ENCODE assay signal across 26 cellular contexts in the genomic region with DNA sequence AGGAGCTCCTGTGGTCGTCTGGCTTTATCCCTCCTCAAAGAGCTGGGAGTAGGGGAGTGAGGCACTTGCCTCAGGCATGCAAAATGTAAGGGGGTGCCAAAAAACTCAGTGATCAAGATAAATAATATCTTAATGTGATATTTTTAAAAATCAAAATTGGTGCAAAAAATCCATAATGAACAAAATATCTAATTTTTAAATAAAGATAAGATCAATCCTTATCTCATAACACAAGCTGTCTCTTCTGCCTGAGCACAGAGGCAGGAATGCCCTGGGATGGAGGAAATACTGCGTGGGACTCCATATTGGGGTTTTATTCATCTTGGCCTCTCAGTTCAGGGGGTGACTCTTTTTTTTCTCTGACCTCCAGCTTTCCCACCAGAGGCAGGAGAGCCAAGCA.
"Had no signal": no experiment of that assay in that cellular context is flagged by ENCODE, and none has a peak within 500 bp of the region (broad histone marks: within the 10 kb centered on the region; RNA-seq: fewer than 3 reads in every experiment).

No MANE protein-coding gene starts in this region.

- H3K27me3 ChIP-seq: right atrium auricular region, right lobe of liver, thyroid gland, upper lobe of left lung, vagina had no signal

- H3K9me3 Mint-ChIP-seq: natural killer cell treated with Interleukin-12 subunit alpha and Interleukin-12 subunit beta and Interleukin-15 and Interleukin-18, amount 100 ng/mL, for 72 hours; stimulated activated effector memory CD8-positive, alpha-beta T cell treated with anti-CD3 and anti-CD28 coated beads, Interleukin-12 subunit alpha, Interleukin-12 subunit beta, amount 100 ng/mL, for 72 hours; stimulated activated naive CD8-positive, alpha-beta T cell treated with anti-CD3 and anti-CD28 coated beads, Interleukin-15, Interleukin-2, amounts not matched to agents 100 ng/mL and 50 ng/mL, for 24 hours had no signal

- ATAC-seq: naive thymus-derived CD8-positive, alpha-beta T cell; natural killer cell treated with Interleukin-12 subunit alpha and Interleukin-12 subunit beta and Interleukin-15 and Interleukin-18, amount 100 ng/mL, for 72 hours; pancreas; right lobe of liver; stimulated activated effector memory CD8-positive, alpha-beta T cell treated with anti-CD3 and anti-CD28 coated beads, Interleukin-12 subunit alpha, Interleukin-12 subunit beta, amount 100 ng/mL, for 72 hours; stimulated activated naive B cell treated with anti-CD40 and anti-IgM and Interleukin-4, amounts not matched to agents 10 μg/mL and 1 μg/mL and 100 μg/mL, for 72 hours had no signal

- H3K36me3 ChIP-seq: neutrophil, pancreas, prostate gland, right atrium auricular region, right lobe of liver, sigmoid colon, stomach, thoracic aorta, thyroid gland, tibial nerve, upper lobe of left lung, vagina had no signal

- H3K4me3 Mint-ChIP-seq: naive thymus-derived CD8-positive, alpha-beta T cell; natural killer cell treated with Interleukin-12 subunit alpha and Interleukin-12 subunit beta and Interleukin-15 and Interleukin-18, amount 100 ng/mL, for 72 hours; stimulated activated effector memory CD8-positive, alpha-beta T cell treated with anti-CD3 and anti-CD28 coated beads, Interleukin-12 subunit alpha, Interleukin-12 subunit beta, amount 100 ng/mL, for 72 hours; stimulated activated naive B cell treated with anti-CD40 and anti-IgM and Interleukin-4, amounts not matched to agents 10 μg/mL and 1 μg/mL and 100 μg/mL, for 72 hours; stimulated activated naive CD8-positive, alpha-beta T cell treated with anti-CD3 and anti-CD28 coated beads, Interleukin-15, Interleukin-2, amounts not matched to agents 100 ng/mL and 50 ng/mL, for 24 hours had no signal

- H3K36me3 Mint-ChIP-seq: naive thymus-derived CD8-positive, alpha-beta T cell; natural killer cell treated with Interleukin-12 subunit alpha and Interleukin-12 subunit beta and Interleukin-15 and Interleukin-18, amount 100 ng/mL, for 72 hours; stimulated activated effector memory CD8-positive, alpha-beta T cell treated with anti-CD3 and anti-CD28 coated beads, Interleukin-12 subunit alpha, Interleukin-12 subunit beta, amount 100 ng/mL, for 72 hours; stimulated activated naive B cell treated with anti-CD40 and anti-IgM and Interleukin-4, amounts not matched to agents 10 μg/mL and 1 μg/mL and 100 μg/mL, for 72 hours had no signal

- H3K27ac Mint-ChIP-seq: naive thymus-derived CD8-positive, alpha-beta T cell; natural killer cell treated with Interleukin-12 subunit alpha and Interleukin-12 subunit beta and Interleukin-15 and Interleukin-18, amount 100 ng/mL, for 72 hours; stimulated activated effector memory CD8-positive, alpha-beta T cell treated with anti-CD3 and anti-CD28 coated beads, Interleukin-12 subunit alpha, Interleukin-12 subunit beta, amount 100 ng/mL, for 72 hours; stimulated activated naive B cell treated with anti-CD40 and anti-IgM and Interleukin-4, amounts not matched to agents 10 μg/mL and 1 μg/mL and 100 μg/mL, for 72 hours; stimulated activated naive CD8-positive, alpha-beta T cell treated with anti-CD3 and anti-CD28 coated beads, Interleukin-15, Interleukin-2, amounts not matched to agents 100 ng/mL and 50 ng/mL, for 24 hours had no signal

- DNase-seq: naive thymus-derived CD8-positive, alpha-beta T cell; nucleus accumbens; pancreas; retina; right lobe of liver; sigmoid colon; small intestine; stimulated activated CD4-positive, alpha-beta T cell treated with anti-CD3 and anti-CD28 coated beads, Interleukin-15, amount 100 ng/mL, for 24 hours; stimulated activated CD4-positive, alpha-beta T cell treated with anti-CD3 and anti-CD28 coated beads, Interleukin-2, amount 100 ng/mL, for 24 hours; stimulated activated CD4-positive, alpha-beta T cell treated with anti-CD3 and anti-CD28 coated beads, Interleukin-2, amount 100 ng/mL, for 48 hours; stimulated activated CD4-positive, alpha-beta T cell treated with anti-CD3 and anti-CD28 coated beads, Interleukin-4, amount 100 ng/mL, for 24 hours; stimulated activated naive B cell treated with anti-CD40 and anti-IgM and Interleukin-4, amounts not matched to agents 10 μg/mL and 1 μg/mL and 100 μg/mL, for 72 hours; stimulated activated naive CD4-positive, alpha-beta T cell treated with Interleukin-2 at 50 U/mL for 16 hours; stomach; thyroid gland; trophoblast cell; upper lobe of left lung had no signal

- H3K4me1 ChIP-seq: pancreas, prostate gland, right atrium auricular region, right lobe of liver, sigmoid colon, stomach, thyroid gland, tibial nerve, upper lobe of left lung, vagina had no signal

- H3K27ac ChIP-seq: neutrophil, pancreas, prostate gland, right atrium auricular region, right lobe of liver, sigmoid colon, stomach, thoracic aorta, thyroid gland, tibial nerve, upper lobe of left lung, vagina had no signal

- H3K9me3 ChIP-seq: neutrophil, pancreas, prostate gland, right atrium auricular region, right lobe of liver, sigmoid colon, stomach, thoracic aorta, thyroid gland, tibial nerve, upper lobe of left lung, vagina had no signal

- H3K4me3 ChIP-seq: pancreas, prostate gland, right atrium auricular region, right lobe of liver, sigmoid colon, stomach, thoracic aorta, thyroid gland, tibial nerve, upper lobe of left lung, vagina had no signal
